In the genomic region with DNA sequence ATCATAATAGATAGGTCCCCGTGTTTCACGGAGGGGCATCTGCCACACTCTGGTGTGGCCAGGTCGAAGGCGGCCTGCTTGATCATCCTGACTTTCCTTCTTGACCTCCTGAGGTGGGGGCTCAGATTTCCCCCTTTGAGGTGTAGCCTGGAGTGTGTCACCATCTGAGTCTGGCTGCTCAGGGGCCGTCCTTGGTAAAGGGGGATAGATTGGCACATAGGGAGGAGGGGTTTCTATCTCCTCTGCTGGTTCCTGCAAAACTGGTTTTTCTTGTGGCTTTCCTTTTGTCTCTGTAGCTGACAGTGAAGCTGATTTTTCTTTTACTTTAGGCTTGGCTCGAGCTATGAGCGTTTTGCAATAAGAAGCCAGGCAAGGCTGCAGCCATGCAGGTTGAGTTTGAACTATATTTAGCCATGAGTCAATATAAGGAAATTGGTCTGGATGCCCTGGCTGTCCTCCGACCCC, we compare ENCODE assay signal across 11 cellular contexts. TPM values are rescaled to one million over a fixed set of nuclear protein-coding genes. Genes with fewer than 3 reads are reported as not detected.
DNase-seq lines count a peak whose midpoint lies in the region; ATAC-seq, FAIRE-seq and TF ChIP-seq lines count a peak whose summit lies in the region.
"Had no signal": no experiment of that assay in that cellular context is flagged by ENCODE, and none has a peak within 500 bp of the region (broad histone marks: within the 10 kb centered on the region; RNA-seq: fewer than 3 reads in every experiment).

No MANE protein-coding gene starts in this region.

- H3K36me3 ChIP-seq in esophagus squamous epithelium = peaks cover 0 to 28% (median 0%) of the 10 kb centered on the region in 3 donors
- H3K36me3 ChIP-seq in prostate gland = no peaks in the 10 kb centered on the region

- H3K4me3 ChIP-seq in esophagus squamous epithelium = peak overlapping the region in 1 of 4 donors; percentile 16
- H3K4me3 ChIP-seq in prostate gland = no peak overlapping the region

- FAIRE-seq in RCC 7860 (lab: Jason Lieb, UNC) = no peak
- FAIRE-seq: D721Med had no signal

- H3K27ac ChIP-seq in esophagus squamous epithelium (peak overlapping the region; percentile 78 to 88 (median 79)), prostate gland (peak overlapping the region; percentile 49 to 51)

- H3K4me1 ChIP-seq in esophagus squamous epithelium (peaks cover 8 to 58% (median 16%) of the 10 kb centered on the region in 3 donors), prostate gland (replicated peaks) (no peaks in the 10 kb centered on the region)

- WGBS in esophagus squamous epithelium, 2 donors = 23 to 35% methylated on average over 4 to 5 of the region's 8 CpGs
- WGBS in prostate gland = 62% methylated on average over 8 of the region's 8 CpGs

- TF ChIP-seq CTCF in esophagus squamous epithelium (IDR thresholded peaks at IDR 0.05) = no peak
- no peak for TF ChIP-seq CTCF in prostate gland (IDR thresholded peaks at IDR 0.05)

- H3K9me3 ChIP-seq in esophagus squamous epithelium (peaks cover 0 to 86% (median 42%) of the 10 kb centered on the region in 3 donors), prostate gland (no peaks in the 10 kb centered on the region)

- TF ChIP-seq POLR2A in esophagus squamous epithelium (IDR thresholded peaks at IDR 0.05) (no peak), prostate gland (IDR thresholded peaks at IDR 0.05) (no peak)

- ATAC-seq in HG02678 (IDR thresholded peaks at IDR 0.05; ENCODE audit: unreplicated experiment) = no peak
- no peak for ATAC-seq in GM21528 (IDR thresholded peaks at IDR 0.05; ENCODE audit: low FRiP score, unreplicated experiment)

- intact Hi-C loops in esophagus squamous epithelium (cut with DNase I) = no loop called here
- intact Hi-C loops in prostate gland (cut with DNase I) = no loop called here

- H3K27me3 ChIP-seq in esophagus squamous epithelium = no peaks in the 10 kb centered on the region
- no peaks in the 10 kb centered on the region for H3K27me3 ChIP-seq in prostate gland (replicated peaks; ENCODE audit: insufficient read depth)

- peak; percentile 36 for DNase-seq in ELR (ENCODE audit: low read depth)
- peak; percentile 40 for DNase-seq in NCI-H510A (lab: John Stamatoyannopoulos, UW)
- DNase-seq in esophagus squamous epithelium (lab: John Stamatoyannopoulos, UW) = no peak
- DNase-seq in prostate gland (ENCODE audit: low spot score) = peak; percentile 71
- no peak for DNase-seq in NCI-H1930 (lab: John Stamatoyannopoulos, UW)
- no peak for DNase-seq in RCC 7860 (ENCODE audit: low spot score)
- DNase-seq: effector CD4-positive, alpha-beta T cell; NCI-H524 treated with DMSO at 0.1 percent for 48 hours had no signal

RNA-seq across cellular contexts. Expression of a gene that starts 7.1 kb away (rescaled TPM):
- total RNA-seq in esophagus squamous epithelium = 10 to 100 TPM in 2 of 4 donors, 1 to 10 TPM in 2; 3.7 to 17.3 (median 10.9) TPM
- 10 to 100 TPM in 1 of 2 donors, 1 to 10 TPM in 1; 6.1 to 26.8 TPM for total RNA-seq in prostate gland

RNA-seq across cellular contexts. Expression of a gene that starts 8.5 kb away (rescaled TPM):
- 10 to 100 TPM; 15.4 to 30.9 (median 18.6) TPM for total RNA-seq in esophagus squamous epithelium
- total RNA-seq in prostate gland = 10 to 100 TPM; 11.3 to 67.7 TPM

Comparison
In these comparisons a context has a peak if more than half of its experiments do, and no peak if none do; other contexts are left out.
1. DNase-seq: peak in ELR (single experiment), NCI-H510A (single experiment) and prostate gland (single experiment); none in esophagus squamous epithelium (single experiment), NCI-H1930 (0 of 2) and RCC 7860 (single experiment).